Comparison of ENCODE assay signal across 16 cellular contexts in genomic region chr4:153166971-153167501, GRCh38. TPM values are rescaled to one million over a fixed set of nuclear protein-coding genes. Genes with fewer than 3 reads are reported as not detected.
DNase-seq lines count a peak whose midpoint lies in the region; ATAC-seq and TF ChIP-seq lines count a peak whose summit lies in the region.
"Had no signal": no experiment of that assay in that cellular context is flagged by ENCODE, and none has a peak within 500 bp of the region (broad histone marks: within the 10 kb centered on the region; RNA-seq: fewer than 3 reads in every experiment).

No MANE protein-coding gene starts in this region.

- H3K9ac ChIP-seq in fibroblast of lung (ENCODE audit: insufficient read depth, low read length), result no peak overlapping the region

- DNase-seq in Daoy (ENCODE audit: low read depth) (peak; percentile 32), amniotic epithelial cell (ENCODE audit: low read depth) (peak; percentile 35), fibroblast of lung (ENCODE audit: low read depth in 2 of 2) (peak; percentile 73 to 79), pons (ENCODE audit: low spot score) (peak; percentile 97), NCI-H1436 (lab: John Stamatoyannopoulos, UW) (no peak)
- no peak for DNase-seq in activated CD4-positive, alpha-beta T cell treated with anti-CD3 and anti-CD28 coated beads for 1 hour
- DNase-seq in effector memory CD8-positive, alpha-beta T cell, result no peak
- DNase-seq: activated naive CD8-positive, alpha-beta T cell treated with anti-CD3 and anti-CD28 coated beads, Interleukin-2, amount 10 ng/mL, durations not matched to agents 7 days and 5 days; activated T-cell treated with anti-CD3 and anti-CD28 coated beads, Interleukin-2, amount 50 U/mL, for 1 hour; glutamatergic neuron; kidney; PC-3; posterior cingulate gyrus; trophoblast cell had no signal

- no peaks in the 10 kb centered on the region for H3K4me1 ChIP-seq in fibroblast of lung (ENCODE audit: control insufficient read depth, extremely low read depth, insufficient read depth, low read length)

- H3K9me3 ChIP-seq in fibroblast of lung (ENCODE audit: control insufficient read depth, insufficient read depth, low read depth, low read length), result no peaks in the 10 kb centered on the region

- H3K27me3 Mint-ChIP-seq in effector memory CD8-positive, alpha-beta T cell, result peaks cover 45 to 55% of the 10 kb centered on the region in 2 donors

- H3K36me3 ChIP-seq in fibroblast of lung (ENCODE audit: control insufficient read depth, insufficient read depth, low read length), result no peaks in the 10 kb centered on the region

- no peak overlapping the region for H3K4me3 ChIP-seq in fibroblast of lung (replicated peaks in 1 of 4; ENCODE audit: control extremely low read depth in 1 of 4, insufficient read depth in 1 of 4, low read depth in 3 of 4, low read length in 4 of 4)

- H4K20me1 ChIP-seq in fibroblast of lung (ENCODE audit: control insufficient read depth, extremely low read depth, insufficient read depth, low read length), result no peaks in the 10 kb centered on the region

- H3K36me3 Mint-ChIP-seq in effector memory CD8-positive, alpha-beta T cell (ENCODE audit: insufficient read depth), result no peaks in the 10 kb centered on the region
- H3K36me3 Mint-ChIP-seq: activated naive CD8-positive, alpha-beta T cell treated with anti-CD3 and anti-CD28 coated beads, Interleukin-2, amount 10 ng/mL, durations not matched to agents 7 days and 5 days had no signal

- peaks cover 3% of the 10 kb centered on the region for H3K27me3 ChIP-seq in fibroblast of lung (ENCODE audit: control insufficient read depth, insufficient read depth, low read length)

- no peaks in the 10 kb centered on the region for H3K79me2 ChIP-seq in fibroblast of lung (ENCODE audit: control insufficient read depth, insufficient read depth, low read length)

- no peaks in the 10 kb centered on the region for H3K9me3 Mint-ChIP-seq in effector memory CD8-positive, alpha-beta T cell
- H3K9me3 Mint-ChIP-seq: activated naive CD8-positive, alpha-beta T cell treated with anti-CD3 and anti-CD28 coated beads, Interleukin-2, amount 10 ng/mL, durations not matched to agents 7 days and 5 days; dendritic cell treated with granulocyte-macrophage colony-stimulating factor and Interleukin-4, amounts not matched to agents 40 ng/mL and 50 ng/mL, for 4 days had no signal

- TF ChIP-seq CTCF in fibroblast of lung (conservative IDR thresholded peaks at IDR 0.05 in 1 of 2, IDR thresholded peaks at IDR 0.05 in 1 of 2; ENCODE audit: low read depth in 1 of 2, low read length in 2 of 2), result no peak

- H3K4me2 ChIP-seq in fibroblast of lung (ENCODE audit: extremely low read depth, insufficient read depth, low read length), result no peak overlapping the region

- ATAC-seq in GM18511 (IDR thresholded peaks at IDR 0.05; ENCODE audit: unreplicated experiment), result no peak
- no peak for ATAC-seq in effector memory CD8-positive, alpha-beta T cell (replicated peaks)
- ATAC-seq: PC-3 had no signal

- no peak overlapping the region for H3K4me3 Mint-ChIP-seq in effector memory CD8-positive, alpha-beta T cell
- H3K4me3 Mint-ChIP-seq: activated naive CD8-positive, alpha-beta T cell treated with anti-CD3 and anti-CD28 coated beads, Interleukin-2, amount 10 ng/mL, durations not matched to agents 7 days and 5 days; dendritic cell treated with granulocyte-macrophage colony-stimulating factor and Interleukin-4, amounts not matched to agents 40 ng/mL and 50 ng/mL, for 4 days had no signal

- no peak overlapping the region for H3K27ac Mint-ChIP-seq in effector memory CD8-positive, alpha-beta T cell
- H3K27ac Mint-ChIP-seq: activated naive CD8-positive, alpha-beta T cell treated with anti-CD3 and anti-CD28 coated beads, Interleukin-2, amount 10 ng/mL, durations not matched to agents 7 days and 5 days; dendritic cell treated with granulocyte-macrophage colony-stimulating factor and Interleukin-4, amounts not matched to agents 40 ng/mL and 50 ng/mL, for 4 days had no signal

- no peak overlapping the region for H2AFZ ChIP-seq in fibroblast of lung (ENCODE audit: low read length)

- no peak overlapping the region for H3K27ac ChIP-seq in fibroblast of lung (ENCODE audit: insufficient read depth, low read length)

- no peaks in the 10 kb centered on the region for H3K4me1 Mint-ChIP-seq in effector memory CD8-positive, alpha-beta T cell (ENCODE audit: low read depth in 2 of 2)
- H3K4me1 Mint-ChIP-seq: activated naive CD8-positive, alpha-beta T cell treated with anti-CD3 and anti-CD28 coated beads, Interleukin-2, amount 10 ng/mL, durations not matched to agents 7 days and 5 days had no signal

RNA-seq across cellular contexts. Expression of gene TRIM2, which starts 37.2 kb away (rescaled TPM):
- total RNA-seq in Daoy (2014; rRNA removed; shearing (Covaris generic)), result 6.7 and 9.9 TPM in 2 replicates
- 70.4 and 90.8 TPM in 2 replicates for total RNA-seq in fibroblast of lung
- 39.6 and 41.2 TPM in 2 replicates for polyA plus RNA-seq in fibroblast of lung
- 23.4 and 23.5 TPM in 2 replicates for polyA plus RNA-seq in fibroblast of lung (2012)
- polyA minus RNA-seq in fibroblast of lung (ENCODE audit: low replicate concordance), result 110 and 116 TPM in 2 replicates

Comparison
In these comparisons a context has a peak if more than half of its experiments do, and no peak if none do; other contexts are left out.
1. DNase-seq: peak in Daoy (single experiment), amniotic epithelial cell (single experiment), fibroblast of lung (2 of 2) and pons (single experiment); none in activated CD4-positive, alpha-beta T cell treated with anti-CD3 and anti-CD28 coated beads for 1 hour (single experiment), effector memory CD8-positive, alpha-beta T cell (0 of 3) and NCI-H1436 (single experiment).